ENCODE assay signal across 16 cellular contexts in the genomic region with DNA sequence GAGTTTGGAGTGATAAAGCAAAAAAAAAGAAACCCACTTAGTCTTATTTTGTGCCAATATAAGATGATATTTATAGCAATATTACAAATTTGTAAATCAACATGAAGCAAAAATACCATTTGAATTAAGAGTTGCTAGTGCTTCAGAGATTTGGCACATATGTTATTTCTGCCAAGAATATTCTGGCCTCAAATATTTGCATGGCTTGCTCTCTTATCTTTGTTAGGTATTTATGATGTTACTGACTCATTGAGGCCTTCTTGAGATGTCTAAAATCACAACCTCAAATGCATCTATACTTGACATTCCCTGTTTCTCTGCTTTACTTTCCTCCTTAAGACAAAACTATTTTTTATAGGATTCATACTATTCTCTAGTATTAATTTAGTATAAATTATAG.
A peak's percentile ranks its signal among the peaks of the same experiment; 100 is the strongest.
DNase-seq lines count a peak whose midpoint lies in the region; ATAC-seq, FAIRE-seq and TF ChIP-seq lines count a peak whose summit lies in the region.
"Had no signal": no experiment of that assay in that cellular context is flagged by ENCODE, and none has a peak within 500 bp of the region (broad histone marks: within the 10 kb centered on the region; RNA-seq: fewer than 3 reads in every experiment).

No MANE protein-coding gene starts in this region.

- H3K4me3 ChIP-seq in Karpas-422 (ENCODE audit: low read length) (no peak overlapping the region), hepatocyte (no peak overlapping the region), smooth muscle cell (no peak overlapping the region)
- H3K4me3 ChIP-seq: BLaER1, GM12878, K562 had no signal

- H3K36me3 ChIP-seq in Karpas-422 (ENCODE audit: insufficient read depth, low read length), result no peaks in the 10 kb centered on the region
- H3K36me3 ChIP-seq in hepatocyte (replicated peaks; ENCODE audit: insufficient read depth, low read depth), result no peaks in the 10 kb centered on the region
- H3K36me3 ChIP-seq in smooth muscle cell (ENCODE audit: low read depth), result no peaks in the 10 kb centered on the region
- H3K36me3 ChIP-seq: BLaER1 had no signal

- H3K79me2 ChIP-seq in Karpas-422 (ENCODE audit: low read length), result no peaks in the 10 kb centered on the region
- no peaks in the 10 kb centered on the region for H3K79me2 ChIP-seq in hepatocyte
- H3K79me2 ChIP-seq in smooth muscle cell (ENCODE audit: low read depth), result no peaks in the 10 kb centered on the region

- DNase-seq in Karpas-422 (no peak), amniotic epithelial cell (ENCODE audit: low read depth) (peak; percentile 1), hepatocyte (ENCODE audit: low spot score) (peak; percentile 18), smooth muscle cell (lab: John Stamatoyannopoulos, UW; ENCODE audit: unreplicated experiment) (no peak), H54 (ENCODE audit: insufficient read length, low spot score) (no peak)
- DNase-seq: AML-193; CD8-positive, alpha-beta memory T cell; DMS79 had no signal

- H4K20me1 ChIP-seq in Karpas-422 (ENCODE audit: insufficient read depth, low read depth, low read length) (no peaks in the 10 kb centered on the region), hepatocyte (ENCODE audit: insufficient read depth, poor library complexity, severe bottlenecking) (no peaks in the 10 kb centered on the region), smooth muscle cell (ENCODE audit: low read depth) (no peaks in the 10 kb centered on the region)
- H4K20me1 ChIP-seq: BLaER1 had no signal

- H3F3A ChIP-seq in smooth muscle cell (ENCODE audit: low read depth), result peaks cover 6% of the 10 kb centered on the region

- H3K4me2 ChIP-seq in Karpas-422 (ENCODE audit: low read depth, low read length, poor library complexity, severe bottlenecking), result no peak overlapping the region
- no peak overlapping the region for H3K4me2 ChIP-seq in hepatocyte
- H3K4me2 ChIP-seq in smooth muscle cell, result peak overlapping the region; percentile 64
- H3K4me2 ChIP-seq: BLaER1 had no signal

- no peak for FAIRE-seq in H54 (lab: Jason Lieb, UNC)
- FAIRE-seq: GM12878, GM19239, K562 had no signal

- H3K4me1 ChIP-seq in Karpas-422 (ENCODE audit: low read length) (peaks cover 13% of the 10 kb centered on the region), hepatocyte (ENCODE audit: insufficient read depth) (peaks cover 18% of the 10 kb centered on the region), smooth muscle cell (ENCODE audit: low read depth) (peaks cover 17% of the 10 kb centered on the region)
- H3K4me1 ChIP-seq: BLaER1 had no signal

- ATAC-seq in GM18517 (IDR thresholded peaks at IDR 0.05; ENCODE audit: unreplicated experiment), result no peak
- no peak for ATAC-seq in HG03520 (IDR thresholded peaks at IDR 0.05; ENCODE audit: unreplicated experiment)
- no peak for ATAC-seq in GM21367 (IDR thresholded peaks at IDR 0.05; ENCODE audit: unreplicated experiment)
- ATAC-seq: GM12878, HCT116, K562 had no signal

- H2AFZ ChIP-seq in Karpas-422 (ENCODE audit: low read length) (0 out of 2 replicates have a peak overlapping the region, but pooled peaks have one; percentile 62), hepatocyte (no peak overlapping the region), smooth muscle cell (ENCODE audit: low read depth) (no peak overlapping the region)

- TF ChIP-seq POLR2A in H54 (IDR thresholded peaks at IDR 0.05; ENCODE audit: low read depth, low read length), result no peak

- H3K9ac ChIP-seq in Karpas-422 (ENCODE audit: low read length), result no peak overlapping the region
- H3K9ac ChIP-seq in smooth muscle cell (ENCODE audit: low read depth), result no peak overlapping the region
- H3K9ac ChIP-seq: BLaER1 had no signal

- H3K9me2 ChIP-seq in Karpas-422 (replicated peaks; ENCODE audit: insufficient read depth, low read length), result no peaks in the 10 kb centered on the region
- no peaks in the 10 kb centered on the region for H3K9me2 ChIP-seq in hepatocyte (replicated peaks; ENCODE audit: insufficient read depth)

- no peaks in the 10 kb centered on the region for H3K9me3 ChIP-seq in Karpas-422 (ENCODE audit: low read length)
- H3K9me3 ChIP-seq in hepatocyte (ENCODE audit: low read depth), result no peaks in the 10 kb centered on the region
- no peaks in the 10 kb centered on the region for H3K9me3 ChIP-seq in smooth muscle cell (replicated peaks; ENCODE audit: low read depth)
- H3K9me3 ChIP-seq: BLaER1 had no signal

- H3K27ac ChIP-seq in Karpas-422 (ENCODE audit: low read length), result peak overlapping the region; percentile 32; the same call in 1 of the 2 replicates
- peak overlapping the region; percentile 28 for H3K27ac ChIP-seq in hepatocyte
- peak overlapping the region; percentile 57 for H3K27ac ChIP-seq in smooth muscle cell (ENCODE audit: low read depth)
- H3K27ac ChIP-seq: BLaER1 had no signal

- H3K27me3 ChIP-seq in Karpas-422 (ENCODE audit: low read length), result no peaks in the 10 kb centered on the region
- no peaks in the 10 kb centered on the region for H3K27me3 ChIP-seq in hepatocyte
- H3K27me3 ChIP-seq in smooth muscle cell (ENCODE audit: low read depth), result no peaks in the 10 kb centered on the region
- H3K27me3 ChIP-seq: BLaER1 had no signal

- TF ChIP-seq CTCF in hepatocyte (IDR thresholded peaks at IDR 0.05; ENCODE audit: poor library complexity) (no peak), smooth muscle cell (IDR thresholded peaks at IDR 0.05; ENCODE audit: borderline replicate concordance, insufficient read depth, poor library complexity, severe bottlenecking) (no peak)

Comparison
In these comparisons a context has a peak if more than half of its experiments do, and no peak if none do; other contexts are left out.
1. DNase-seq: peak in amniotic epithelial cell (single experiment) and hepatocyte (single experiment); none in Karpas-422 (single experiment), smooth muscle cell (single experiment) and H54 (single experiment).
2. Peak in every context shown above with its lines, with median percentiles within 50 percentile points of each other: H3K27ac ChIP-seq.